Comparison of ENCODE assay signal across 1 cellular context in the genomic region with DNA sequence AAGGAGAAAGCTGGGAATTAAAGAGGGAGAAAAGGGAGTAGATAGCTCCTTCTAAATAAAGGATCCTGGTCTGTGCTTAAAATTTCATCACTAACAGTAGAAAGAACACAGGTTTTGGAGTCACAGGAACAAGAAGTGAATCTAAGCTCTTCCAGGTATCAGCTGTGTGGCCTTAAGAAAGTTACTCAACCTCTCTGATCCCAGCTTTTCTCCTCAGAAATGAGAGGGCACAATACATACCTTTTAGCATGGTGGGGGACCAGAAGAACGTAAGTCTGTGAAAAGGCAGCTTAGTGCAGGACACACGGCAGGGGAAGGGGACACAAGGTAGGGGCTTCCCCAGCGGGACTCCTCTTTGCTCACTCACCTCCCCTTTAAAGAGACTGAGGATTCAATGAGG.
TF ChIP-seq lines count a peak whose summit lies in the region.

No MANE protein-coding gene starts in this region.

TF ChIP-seq in H1, 55 proteins besides CTCF, POLR2A, EP300 and RAD21:
- TF ChIP-seq, protein P1, sequence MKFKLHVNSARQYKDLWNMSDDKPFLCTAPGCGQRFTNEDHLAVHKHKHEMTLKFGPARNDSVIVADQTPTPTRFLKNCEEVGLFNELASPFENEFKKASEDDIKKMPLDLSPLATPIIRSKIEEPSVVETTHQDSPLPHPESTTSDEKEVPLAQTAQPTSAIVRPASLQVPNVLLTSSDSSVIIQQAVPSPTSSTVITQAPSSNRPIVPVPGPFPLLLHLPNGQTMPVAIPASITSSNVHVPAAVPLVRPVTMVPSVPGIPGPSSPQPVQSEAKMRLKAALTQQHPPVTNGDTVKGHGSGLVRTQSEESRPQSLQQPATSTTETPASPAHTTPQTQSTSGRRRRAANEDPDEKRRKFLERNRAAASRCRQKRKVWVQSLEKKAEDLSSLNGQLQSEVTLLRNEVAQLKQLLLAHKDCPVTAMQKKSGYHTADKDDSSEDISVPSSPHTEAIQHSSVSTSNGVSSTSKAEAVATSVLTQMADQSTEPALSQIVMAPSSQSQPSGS (IDR thresholded peaks at IDR 0.05; ENCODE audit: low read length) = no peak
- TF ChIP-seq HDAC2 (IDR thresholded peaks at IDR 0.05; ENCODE audit: borderline replicate concordance in 1 of 2, low read depth in 2 of 2, low read length in 2 of 2) = peak in 1 of 2 experiments; percentile 38; a peak in 1 of 4 replicates
- peak; percentile 94 for TF ChIP-seq KDM1A (IDR thresholded peaks at IDR 0.05; ENCODE audit: borderline replicate concordance, low read length)
